Comparison of ENCODE assay signal across 1 cellular context in the genomic region with DNA sequence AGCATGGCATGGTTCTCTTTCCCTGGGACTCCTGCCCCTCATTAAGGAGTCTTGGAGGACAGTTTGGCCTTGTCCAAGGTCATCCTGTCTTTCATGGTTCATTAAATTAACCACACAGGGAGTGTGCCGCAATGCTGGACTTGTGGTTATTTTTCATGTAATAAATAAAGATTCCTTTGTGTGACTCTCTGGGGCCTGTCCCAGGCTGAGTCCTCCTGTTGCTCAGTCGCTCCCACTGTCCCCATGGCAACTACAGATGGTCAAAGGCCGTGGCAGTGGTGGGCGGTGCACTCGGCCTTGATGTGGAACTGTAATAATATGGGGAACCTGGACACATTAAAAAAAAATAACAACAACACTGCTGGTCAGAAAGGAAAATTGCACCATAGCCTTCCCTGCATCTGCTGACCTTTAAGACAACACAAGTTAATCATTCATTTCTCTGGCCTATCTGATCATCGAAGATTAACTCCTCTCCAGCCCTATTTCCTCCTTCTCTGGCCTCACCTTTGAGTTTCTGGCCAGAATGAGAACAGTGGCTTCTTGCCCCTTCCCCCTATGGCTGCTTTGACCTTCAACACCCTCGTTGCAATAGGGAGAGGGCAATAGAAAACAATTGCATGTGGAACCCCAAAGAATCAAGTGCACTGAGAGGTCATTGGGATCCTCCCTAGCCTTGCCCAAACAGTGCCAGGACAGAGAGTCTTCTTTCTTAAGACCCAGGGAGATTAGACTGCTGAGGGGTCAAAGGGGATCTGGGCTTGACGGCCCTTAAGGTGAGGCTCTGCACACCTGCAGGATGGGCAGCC.
TF ChIP-seq lines count a peak whose summit lies in the region.

No MANE protein-coding gene starts in this region.

TF ChIP-seq in WTC11, 78 proteins besides CTCF, POLR2A, EP300 and RAD21 (continued from another document):
- TF ChIP-seq GTF2I (CRISPR knock-in tag; conservative IDR thresholded peaks at IDR 0.05) (no peak), MYBL2 (CRISPR knock-in tag; IDR thresholded peaks at IDR 0.05) (no peak)
